15 cellular contexts compared by ENCODE assay signal in the genomic region with DNA sequence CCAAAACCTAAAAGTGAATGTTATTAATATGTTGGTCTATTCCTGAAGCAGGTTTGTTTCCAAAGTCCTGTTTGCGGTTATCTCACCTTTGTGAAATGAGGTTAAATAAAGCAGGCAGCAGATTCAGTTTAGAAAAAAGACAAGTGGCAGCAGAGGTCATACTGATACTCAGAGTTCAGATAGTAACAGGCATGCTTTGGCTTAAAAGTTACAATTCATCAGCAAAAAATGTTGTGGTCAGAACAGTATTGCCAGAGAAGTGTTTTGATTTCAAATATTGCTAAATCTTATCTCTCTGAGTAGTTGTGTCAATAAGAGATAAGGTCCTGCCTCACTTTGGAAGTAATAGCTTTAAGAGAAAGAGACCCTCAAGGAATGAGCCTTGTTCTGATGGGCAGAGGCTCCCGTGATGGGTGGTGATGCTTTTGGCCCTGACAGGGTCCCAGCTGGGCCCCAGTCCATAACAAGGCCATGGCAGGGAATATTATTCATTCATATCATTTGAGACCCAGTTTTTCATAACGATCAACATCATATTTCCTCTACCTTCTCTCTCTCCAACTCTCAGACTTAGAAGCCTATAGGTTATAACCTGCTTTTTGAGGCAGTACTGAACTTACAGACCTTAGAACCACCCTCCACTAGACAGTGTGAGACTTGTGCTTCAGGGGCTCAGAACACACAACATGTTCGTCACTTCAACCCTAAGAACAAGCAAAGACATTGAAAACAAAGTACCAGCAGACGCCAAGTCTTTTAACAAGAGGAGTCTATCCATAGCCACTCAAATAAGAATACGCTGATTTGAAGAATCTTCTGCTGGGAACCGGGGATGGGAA. TPM values are rescaled to one million over a fixed set of nuclear protein-coding genes. Genes with fewer than 3 reads are reported as not detected.
DNase-seq lines count a peak whose midpoint lies in the region; ATAC-seq and TF ChIP-seq lines count a peak whose summit lies in the region.
"Had no signal": no experiment of that assay in that cellular context is flagged by ENCODE, and none has a peak within 500 bp of the region (broad histone marks: within the 10 kb centered on the region; RNA-seq: fewer than 3 reads in every experiment).

No MANE protein-coding gene starts in this region.

- H3K4me3 ChIP-seq in IMR-90 (ENCODE audit: insufficient read depth, low read depth, low read length) (no peak overlapping the region), mammary epithelial cell (replicated peaks in 1 of 3; ENCODE audit: insufficient read depth in 1 of 3, low read depth in 2 of 3, low read length in 3 of 3) (no peak overlapping the region), right lobe of liver (peak overlapping the region in 1 of 3 donors; percentile 29), thyroid gland (replicated peaks in 1 of 3) (no peak overlapping the region), H7 (ENCODE audit: insufficient read depth, low read depth, low read length) (no peak overlapping the region)
- H3K4me3 ChIP-seq: BLaER1, colonic mucosa, psoas muscle, testis had no signal

- intact Hi-C loops in IMR-90 (cut with micrococcal nuclease): no loop called here
- intact Hi-C loops in mammary epithelial cell (cut with micrococcal nuclease): no loop called here
- intact Hi-C loops in right lobe of liver (cut with DNase I): no loop called here
- intact Hi-C loops in thyroid gland (cut with DNase I): no loop called here

- no peak overlapping the region for H3K23ac ChIP-seq in IMR-90 (ENCODE audit: low read depth, low read length)

- H3K27me3 ChIP-seq in IMR-90 (ENCODE audit: control insufficient read depth, insufficient read depth, low read length) (no peaks in the 10 kb centered on the region), mammary epithelial cell (ENCODE audit: insufficient read depth, low read length) (no peaks in the 10 kb centered on the region), right lobe of liver (no peaks in the 10 kb centered on the region), thyroid gland (no peaks in the 10 kb centered on the region), H7 (ENCODE audit: control insufficient read depth, insufficient read depth, low read length) (no peaks in the 10 kb centered on the region)
- H3K27me3 ChIP-seq: BLaER1, colonic mucosa, testis had no signal

- H4K8ac ChIP-seq in IMR-90 (ENCODE audit: low read depth in 2 of 2, low read length in 2 of 2): 0 out of 4 replicates have a peak overlapping the region, but pooled peaks of 1 of the 2 experiments have one; percentile 49

- WGBS in IMR-90 (ENCODE audit: extremely low coverage in 2 of 2, insufficient read length in 1 of 2), 2 experiments: 100% methylated on average over 1 of the region's 7 CpGs; no CpG with 5 or more reads in 1 of the 2 experiments
- 75% methylated on average over 6 of the region's 7 CpGs for WGBS in mammary epithelial cell (ENCODE audit: low coverage, missing lambda C conversion rate)
- 27% methylated on average over 7 of the region's 7 CpGs for WGBS in right lobe of liver (ENCODE audit: insufficient coverage, low coverage, low lambda C conversion rate, missing lambda C conversion rate)
- 67 to 69% methylated on average over 7 of the region's 7 CpGs for WGBS in thyroid gland, 2 donors

- TF ChIP-seq RAD21 in IMR-90 (IDR thresholded peaks at IDR 0.05; ENCODE audit: low read length): no peak

- H3K9ac ChIP-seq in IMR-90 (ENCODE audit: low read depth, low read length) (no peak overlapping the region), mammary epithelial cell (ENCODE audit: insufficient read depth, low read length) (no peak overlapping the region)
- H3K9ac ChIP-seq: BLaER1 had no signal

- H2AFZ ChIP-seq in IMR-90 (replicated peaks; ENCODE audit: low read length, poor library complexity) (no peak overlapping the region), mammary epithelial cell (ENCODE audit: low read depth, low read length) (no peak overlapping the region)

- peak overlapping the region; percentile 37; the same call in 1 of the 2 replicates for H4K5ac ChIP-seq in IMR-90 (ENCODE audit: low read depth, low read length)

- H2BK20ac ChIP-seq in IMR-90 (ENCODE audit: low read depth, low read length): peak overlapping the region; percentile 5; the same call in 1 of the 2 replicates

- H3K27ac ChIP-seq in IMR-90 (ENCODE audit: insufficient read depth, low read length): no peak overlapping the region
- no peak overlapping the region for H3K27ac ChIP-seq in mammary epithelial cell (ENCODE audit: insufficient read depth, low read depth, low read length)
- peak overlapping the region in 1 of 3 donors; percentile 67 for H3K27ac ChIP-seq in right lobe of liver
- no peak overlapping the region for H3K27ac ChIP-seq in thyroid gland
- H3K27ac ChIP-seq: BLaER1, colonic mucosa, psoas muscle, testis, VCaP had no signal

- peak overlapping the region; percentile 49; the same call in 2 of the 3 replicates for H2BK15ac ChIP-seq in IMR-90 (ENCODE audit: low read depth, low read length)

- H4K20me1 ChIP-seq in IMR-90 (ENCODE audit: insufficient read depth, low read length) (no peaks in the 10 kb centered on the region), mammary epithelial cell (ENCODE audit: insufficient read depth, low read length) (no peaks in the 10 kb centered on the region)
- H4K20me1 ChIP-seq: BLaER1 had no signal

- H4K91ac ChIP-seq in IMR-90 (ENCODE audit: insufficient read depth, low read depth, low read length): no peak overlapping the region; the same call in 1 of the 2 replicates

- ATAC-seq in IMR-90 (ENCODE audit: low read depth): peak; percentile 90
- ATAC-seq in right lobe of liver: peak; percentile 91 to 99 (median 96)
- ATAC-seq: psoas muscle had no signal

- no peaks in the 10 kb centered on the region for H3K79me1 ChIP-seq in IMR-90 (ENCODE audit: low read depth in 1 of 2, low read length in 2 of 2)

- H3K79me2 ChIP-seq in mammary epithelial cell (ENCODE audit: insufficient read depth, low read length): no peaks in the 10 kb centered on the region

- dilution Hi-C loops in IMR-90 (cut with HindIII; ENCODE audit: low sequenced_read_pairs, unreplicated experiment) (no loop called here), mammary epithelial cell (cut with HindIII; ENCODE audit: low sequenced_read_pairs) (no loop called here)

- H3K36me3 ChIP-seq in IMR-90 (ENCODE audit: control insufficient read depth, insufficient read depth, low read length): no peaks in the 10 kb centered on the region
- no peaks in the 10 kb centered on the region for H3K36me3 ChIP-seq in mammary epithelial cell (ENCODE audit: insufficient read depth, low read length)
- H3K36me3 ChIP-seq in right lobe of liver: no peaks in the 10 kb centered on the region
- no peaks in the 10 kb centered on the region for H3K36me3 ChIP-seq in thyroid gland
- no peaks in the 10 kb centered on the region for H3K36me3 ChIP-seq in H7 (replicated peaks; ENCODE audit: control insufficient read depth, insufficient read depth, low read length)
- H3K36me3 ChIP-seq: BLaER1, colonic mucosa had no signal

- POLR2A ChIA-PET in IMR-90 (lab: Charles Lee; ENCODE audit: unreplicated experiment): no interaction called here

- in situ Hi-C loops in IMR-90 (cut with MboI; ENCODE audit: low sequenced_read_pairs) (no loop called here), mammary epithelial cell (cut with MboI; ENCODE audit: low sequenced_read_pairs in 2 of 2) (no loop called here)

- BruUV-seq in IMR-90 (replicated peaks; lab: Mats Ljungman, UMichigan) (no TSS peak), mammary epithelial cell (replicated peaks; lab: Mats Ljungman, UMichigan) (no TSS peak)

- 0 out of 2 replicates have a peak overlapping the region, but pooled peaks have one; percentile 24 for H3K4ac ChIP-seq in IMR-90 (ENCODE audit: low read depth, low read length)

- H2BK5ac ChIP-seq in IMR-90 (ENCODE audit: low read depth, low read length, poor library complexity, severe bottlenecking): no peak overlapping the region

- peak overlapping the region; percentile 32 for H2AK5ac ChIP-seq in IMR-90 (ENCODE audit: low read depth, low read length)

- CTCF ChIA-PET in IMR-90 (lab: Yijun Ruan, JAX) (interaction anchor here (0.7 kb wide), 1 partner anchor 257 kb away, joined by 3 read pairs; no protein-coding TSS in a partner anchor), mammary epithelial cell (lab: Charles Lee; ENCODE audit: low non-redundant PET) (no interaction called here)

- peak overlapping the region; percentile 52; the same call in 1 of the 2 replicates for H2BK120ac ChIP-seq in IMR-90 (ENCODE audit: low read depth, low read length)

- H3K9me3 ChIP-seq in IMR-90 (ENCODE audit: control insufficient read depth, insufficient read depth, low read length) (no peaks in the 10 kb centered on the region), mammary epithelial cell (replicated peaks; ENCODE audit: insufficient read depth, low read length) (no peaks in the 10 kb centered on the region), right lobe of liver (no peaks in the 10 kb centered on the region), thyroid gland (no peaks in the 10 kb centered on the region)
- H3K9me3 ChIP-seq: colonic mucosa, psoas muscle, testis had no signal

- H3K4me2 ChIP-seq in IMR-90 (ENCODE audit: low read depth, low read length) (no peak overlapping the region), mammary epithelial cell (ENCODE audit: insufficient read depth, low read depth, low read length) (peak overlapping the region; percentile 17)
- H3K4me2 ChIP-seq: BLaER1 had no signal

- DNase-seq in AG09319 (ENCODE audit: extremely low read depth, low read depth) (peak; percentile 19), IMR-90 (peak; percentile 75), mammary epithelial cell (peak; percentile 52), right lobe of liver (no peak), thyroid gland (no peak), H7 (no peak), NCI-H1105 treated with DMSO at 0.1 percent for 48 hours (lab: John Stamatoyannopoulos, UW) (no peak)
- DNase-seq in stimulated activated CD4-positive, alpha-beta T cell treated with anti-CD3 and anti-CD28 coated beads, Interleukin-1b, Interleukin-23, amount 100 ng/mL, for 48 hours: no peak
- DNase-seq: colonic mucosa, head of caudate nucleus, NCI-H345, psoas muscle, testis had no signal

- no peaks in the 10 kb centered on the region for H3K9me1 ChIP-seq in IMR-90 (ENCODE audit: insufficient read depth, low read length)

- H3K18ac ChIP-seq in IMR-90 (ENCODE audit: low read depth, low read length): no peak overlapping the region

- peaks cover 4% of the 10 kb centered on the region; the same call in 1 of the 2 replicates for H3K4me1 ChIP-seq in IMR-90 (ENCODE audit: control insufficient read depth, insufficient read depth, low read length)
- peaks cover 19% of the 10 kb centered on the region for H3K4me1 ChIP-seq in mammary epithelial cell (ENCODE audit: insufficient read depth, low read length)
- H3K4me1 ChIP-seq in right lobe of liver: peaks cover 0 to 19% (median 0%) of the 10 kb centered on the region in 4 donors
- H3K4me1 ChIP-seq in thyroid gland: no peaks in the 10 kb centered on the region
- H3K4me1 ChIP-seq: colonic mucosa, psoas muscle, testis had no signal

- TF ChIP-seq POLR2A in IMR-90 (IDR thresholded peaks at IDR 0.05; ENCODE audit: low read depth, low read length) (no peak), right lobe of liver (IDR thresholded peaks at IDR 0.05) (no peak), thyroid gland (IDR thresholded peaks at IDR 0.05) (no peak)

- H2AK9ac ChIP-seq in IMR-90 (replicated peaks; ENCODE audit: low read depth, low read length, poor library complexity): no peak overlapping the region

- no peak overlapping the region for H3K14ac ChIP-seq in IMR-90 (replicated peaks; ENCODE audit: low read depth, low read length)

- no peak for TF ChIP-seq CTCF in AG09319 (IDR thresholded peaks at IDR 0.05; ENCODE audit: low read depth, low read length)
- TF ChIP-seq CTCF in IMR-90 (conservative IDR thresholded peaks at IDR 0.05; ENCODE audit: low read depth, low read length): no peak
- TF ChIP-seq CTCF in mammary epithelial cell (conservative IDR thresholded peaks at IDR 0.05 in 1 of 2, IDR thresholded peaks at IDR 0.05 in 1 of 2; ENCODE audit: extremely low read depth in 1 of 2, insufficient read depth in 1 of 2, low read depth in 1 of 2, low read length in 2 of 2): no peak
- no peak for TF ChIP-seq CTCF in right lobe of liver (IDR thresholded peaks at IDR 0.05)
- TF ChIP-seq CTCF in thyroid gland (IDR thresholded peaks at IDR 0.05): no peak

- no peak overlapping the region for H3K56ac ChIP-seq in IMR-90 (ENCODE audit: extremely low read depth, insufficient read depth, low read length)

RNA-seq across cellular contexts. Expression of a gene that starts 58.5 kb away (rescaled TPM):
- total RNA-seq in IMR-90 (2012; rRNA removed): 55.2 and 67.2 TPM in 2 replicates
- 6.5 and 6.9 TPM in 2 replicates for polyA plus RNA-seq in IMR-90 (2012; rRNA removed)
- 1.9 TPM in 2 replicates for polyA plus RNA-seq in IMR-90 (2012; cell fraction: cytosol; rRNA removed)
- 2.3 and 12.8 TPM in 2 replicates for polyA plus RNA-seq in IMR-90 (2012; cell fraction: nucleus; rRNA removed; ENCODE audit: low replicate concordance)
- total RNA-seq in mammary epithelial cell: 100 to 1,000 TPM; 101 to 478 TPM
- 6.5 TPM for polyA plus RNA-seq in mammary epithelial cell
- 144 TPM for polyA minus RNA-seq in mammary epithelial cell
- 10 to 100 TPM; 31.2 to 67.9 (median 41.0) TPM for total RNA-seq in right lobe of liver
- total RNA-seq in thyroid gland: 100 to 1,000 TPM in 1 of 4 donors, 10 to 100 TPM in 3; 68.3 to 127 (median 84.7) TPM
- total RNA-seq in H7 (2014; rRNA removed; shearing (Covaris generic)): 5.3 and 8.6 TPM in 2 replicates

Comparison
In these comparisons a context has a peak if more than half of its experiments do, and no peak if none do; other contexts are left out.
1. DNase-seq: peak in AG09319 (single experiment), IMR-90 (single experiment) and mammary epithelial cell (single experiment); none in right lobe of liver (0 of 3), thyroid gland (0 of 2), stimulated activated CD4-positive, alpha-beta T cell treated with anti-CD3 and anti-CD28 coated beads, Interleukin-1b, Interleukin-23, amount 100 ng/mL, for 48 hours (single experiment), H7 (single experiment) and NCI-H1105 treated with DMSO at 0.1 percent for 48 hours (single experiment).